ENCODE assay signal across 1 cellular context in genomic region chr5:157948738-157949410, GRCh38.
TF ChIP-seq lines count a peak whose summit lies in the region.

No MANE protein-coding gene starts in this region.

TF ChIP-seq in GM12878, 131 proteins besides CTCF, POLR2A, EP300 and RAD21 (continued from another document):
- TF ChIP-seq RELA (IDR thresholded peaks at IDR 0.05; ENCODE audit: borderline replicate concordance, partially characterized antibody): peak; percentile 31
- TF ChIP-seq, protein P1, sequence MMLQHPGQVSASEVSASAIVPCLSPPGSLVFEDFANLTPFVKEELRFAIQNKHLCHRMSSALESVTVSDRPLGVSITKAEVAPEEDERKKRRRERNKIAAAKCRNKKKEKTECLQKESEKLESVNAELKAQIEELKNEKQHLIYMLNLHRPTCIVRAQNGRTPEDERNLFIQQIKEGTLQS (IDR thresholded peaks at IDR 0.05; ENCODE audit: borderline replicate concordance, extremely low read depth, low read depth, low read length): no peak
- no peak for TF ChIP-seq PAX5 (IDR thresholded peaks at IDR 0.05; ENCODE audit: borderline replicate concordance, low read depth, low read length)
- TF ChIP-seq, protein P2, sequence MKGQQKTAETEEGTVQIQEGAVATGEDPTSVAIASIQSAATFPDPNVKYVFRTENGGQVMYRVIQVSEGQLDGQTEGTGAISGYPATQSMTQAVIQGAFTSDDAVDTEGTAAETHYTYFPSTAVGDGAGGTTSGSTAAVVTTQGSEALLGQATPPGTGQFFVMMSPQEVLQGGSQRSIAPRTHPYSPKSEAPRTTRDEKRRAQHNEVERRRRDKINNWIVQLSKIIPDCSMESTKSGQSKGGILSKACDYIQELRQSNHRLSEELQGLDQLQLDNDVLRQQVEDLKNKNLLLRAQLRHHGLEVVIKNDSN (IDR thresholded peaks at IDR 0.05; ENCODE audit: borderline replicate concordance, extremely low read length, insufficient read depth, low read depth, low read length): no peak
- TF ChIP-seq BHLHE40 (IDR thresholded peaks at IDR 0.05; ENCODE audit: borderline replicate concordance in 1 of 2, low read depth in 2 of 2, low read length in 1 of 2): peak in 1 of 2 experiments; percentile 6; a peak in 1 of 4 replicates
